ENCODE assay signal across 12 cellular contexts in the genomic region with DNA sequence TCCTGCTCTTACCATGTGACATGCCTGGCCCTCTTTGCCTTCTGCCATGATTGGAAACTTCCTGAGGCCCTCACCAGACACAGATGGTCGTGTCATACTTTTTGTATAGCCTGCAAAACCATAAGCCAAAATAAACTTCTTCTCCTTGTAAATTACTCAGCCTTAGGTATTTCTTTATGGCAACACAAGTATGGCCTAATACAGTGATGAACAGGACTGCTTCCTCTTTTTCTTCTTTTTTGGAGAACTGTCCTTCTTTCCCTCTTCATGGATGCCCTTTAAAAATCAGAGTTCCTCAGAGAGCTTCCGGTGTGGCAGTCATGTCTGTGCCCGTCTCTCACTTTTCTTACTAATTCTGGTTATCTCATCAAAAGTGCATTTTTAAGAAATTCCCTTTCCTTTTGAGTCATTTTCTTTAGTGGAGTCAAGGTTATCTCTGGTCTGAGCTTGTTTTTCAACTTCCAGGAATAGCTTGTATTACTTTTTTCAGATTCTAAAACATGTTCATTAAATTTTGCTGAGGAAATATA. TPM values are rescaled to one million over a fixed set of nuclear protein-coding genes. Genes with fewer than 3 reads are reported as not detected.
DNase-seq lines count a peak whose midpoint lies in the region; ATAC-seq, FAIRE-seq and TF ChIP-seq lines count a peak whose summit lies in the region.
"Had no signal": no experiment of that assay in that cellular context is flagged by ENCODE, and none has a peak within 500 bp of the region (broad histone marks: within the 10 kb centered on the region; RNA-seq: fewer than 3 reads in every experiment).

No MANE protein-coding gene starts in this region.

- RAD21 ChIA-PET in GM12878 (lab: Charles Lee; ENCODE audit: unreplicated experiment) = interaction anchor here (0.6 to 1.5 kb wide), 7 partner anchors 10 to 148 kb away, joined by 3 to 7 read pairs (median 3); partner anchors contain the start of gene IL1A

- 0 out of 2 replicates have a peak overlapping the region, but pooled peaks have one; percentile 35 for H3K4me2 ChIP-seq in GM12878 (ENCODE audit: control insufficient read depth, insufficient read depth)

- SMC1A ChIA-PET in GM12878 (lab: Charles Lee; ENCODE audit: uncharacterized antibody, unreplicated experiment) = interaction anchor here (0.7 to 6.5 kb wide), 11 partner anchors 10 to 147 kb away, joined by 3 to 57 read pairs (median 4); partner anchors contain the start of gene IL1A

- no peaks in the 10 kb centered on the region for H3K27me3 Mint-ChIP-seq in natural killer cell treated with Interleukin-12 subunit alpha and Interleukin-12 subunit beta and Interleukin-15 and Interleukin-18, amount 100 ng/mL, for 72 hours

- H3K79me2 ChIP-seq in GM12878 (ENCODE audit: control insufficient read depth, insufficient read depth, low read length) = no peaks in the 10 kb centered on the region

- peak in 1 of 2 experiments; percentile 45; a peak in 1 of 4 replicates for TF ChIP-seq EP300 in GM12878 (IDR thresholded peaks at IDR 0.05; ENCODE audit: borderline replicate concordance in 1 of 2, control insufficient read depth in 1 of 2, low read depth in 2 of 2, low read length in 2 of 2)

- in situ Hi-C loops in GM12878 (cut with MboI) = no loop called here

- no peak for TF ChIP-seq CTCF in GM12878 (IDR thresholded peaks at IDR 0.05 in 2 of 3, conservative IDR thresholded peaks at IDR 0.05 in 1 of 3; ENCODE audit: control insufficient read depth in 2 of 3, extremely low read depth in 1 of 3, insufficient read depth in 1 of 3, low read depth in 3 of 3, low read length in 3 of 3)
- no peak for TF ChIP-seq CTCF in lower leg skin (IDR thresholded peaks at IDR 0.05)

- 4% methylated on average over 3 of the region's 3 CpGs for WGBS in GM12878 (ENCODE audit: insufficient coverage, insufficient replicate concordance, low lambda C conversion rate, missing lambda C conversion rate)
- 41 to 42% methylated on average over 3 of the region's 3 CpGs for WGBS in lower leg skin, 2 donors

- no peaks in the 10 kb centered on the region for H3K36me3 ChIP-seq in GM12878 (ENCODE audit: control insufficient read depth in 2 of 2, insufficient read depth in 2 of 2, low read length in 1 of 2)

- peak overlapping the region; percentile 82 to 92 for H3K27ac Mint-ChIP-seq in natural killer cell treated with Interleukin-12 subunit alpha and Interleukin-12 subunit beta and Interleukin-15 and Interleukin-18, amount 100 ng/mL, for 72 hours

- BruUV-seq in GM12878 (replicated peaks; lab: Mats Ljungman, UMichigan) = no TSS peak

- no peak for FAIRE-seq in GM12878 (lab: Jason Lieb, UNC)

- peaks cover 7% of the 10 kb centered on the region for H3K9me3 Mint-ChIP-seq in natural killer cell treated with Interleukin-12 subunit alpha and Interleukin-12 subunit beta and Interleukin-15 and Interleukin-18, amount 100 ng/mL, for 72 hours

- peaks cover 13% of the 10 kb centered on the region for H3K4me1 ChIP-seq in GM12878 (ENCODE audit: control insufficient read depth, insufficient read depth, low read length)

- DNase-seq in NOMO-1 treated with DMSO at 0.1 percent for 48 hours (lab: John Stamatoyannopoulos, UW; ENCODE audit: unreplicated experiment) (peak; percentile 93), GM12878 (ENCODE audit: low read depth, low spot score) (no peak), left lobe of liver (ENCODE audit: low spot score) (no peak), lower leg skin (ENCODE audit: low spot score in 2 of 2) (no peak)
- no peak for DNase-seq in natural killer cell treated with Interleukin-12 subunit alpha and Interleukin-12 subunit beta and Interleukin-15 and Interleukin-18, amount 100 ng/mL, for 72 hours (ENCODE audit: low spot score)
- DNase-seq: activated CD8-positive, alpha-beta memory T cell treated with anti-CD3 and anti-CD28 coated beads for 24 hours; effector CD8-positive, alpha-beta T cell had no signal

- H3K4me3 ChIP-seq in GM12878 = no peak overlapping the region
- H3K4me3 ChIP-seq in lower leg skin (ENCODE audit: low read depth, poor library complexity, severe bottlenecking) = no peak overlapping the region

- peak overlapping the region; percentile 38 for H3K4me3 Mint-ChIP-seq in natural killer cell treated with Interleukin-12 subunit alpha and Interleukin-12 subunit beta and Interleukin-15 and Interleukin-18, amount 100 ng/mL, for 72 hours

- H3K4me1 Mint-ChIP-seq in natural killer cell treated with Interleukin-12 subunit alpha and Interleukin-12 subunit beta and Interleukin-15 and Interleukin-18, amount 100 ng/mL, for 72 hours (ENCODE audit: low read depth in 2 of 2) = peaks cover 26 to 27% of the 10 kb centered on the region in 2 donors

- POLR2A ChIA-PET in GM12878 (lab: Charles Lee) = interaction anchor here (0.6 to 2.1 kb wide), 5 partner anchors 9 to 40 kb away, joined by 3 to 7 read pairs (median 4); partner anchors contain the start of gene IL1A

- H3K36me3 Mint-ChIP-seq in natural killer cell treated with Interleukin-12 subunit alpha and Interleukin-12 subunit beta and Interleukin-15 and Interleukin-18, amount 100 ng/mL, for 72 hours = peaks cover 5% of the 10 kb centered on the region

- intact Hi-C loops in GM12878 (cut with micrococcal nuclease; ENCODE audit: unreplicated experiment) (no loop called here), lower leg skin (cut with DNase I; ENCODE audit: low total_unique reads) (no loop called here)

- H3K27ac ChIP-seq in GM12878 (ENCODE audit: control insufficient read depth, insufficient read depth) = peak overlapping the region; percentile 64

- ATAC-seq in GM19035 (IDR thresholded peaks at IDR 0.05; ENCODE audit: unreplicated experiment) (peak; percentile 32), GM12878 (peak; percentile 70), left lobe of liver (no peak), GM21367 (IDR thresholded peaks at IDR 0.05; ENCODE audit: unreplicated experiment) (no peak), HG02970 (IDR thresholded peaks at IDR 0.05; ENCODE audit: low FRiP score, unreplicated experiment) (no peak)
- peak; percentile 42 to 50 for ATAC-seq in natural killer cell treated with Interleukin-12 subunit alpha and Interleukin-12 subunit beta and Interleukin-15 and Interleukin-18, amount 100 ng/mL, for 72 hours
- ATAC-seq: HCT116 had no signal

- H3K9me3 ChIP-seq in GM12878 (replicated peaks; ENCODE audit: control insufficient read depth, insufficient read depth, low read length) = peaks cover 2% of the 10 kb centered on the region; the same call in 2 of the 3 replicates

- peak overlapping the region; percentile 6 for H2AFZ ChIP-seq in GM12878 (ENCODE audit: control insufficient read depth, low read depth, low read length)

- TF ChIP-seq POLR2A in GM12878 (IDR thresholded peaks at IDR 0.05; ENCODE audit: low read depth, low read length) (no peak), lower leg skin (IDR thresholded peaks at IDR 0.05) (no peak)

- CTCF ChIA-PET in GM12878 (lab: Yijun Ruan, JAX) = interaction anchor here (0.6 to 0.9 kb wide), 4 partner anchors 11 to 92 kb away, joined by 3 to 5 read pairs (median 4); no protein-coding TSS in a partner anchor

- H4K20me1 ChIP-seq in GM12878 (ENCODE audit: control insufficient read depth, insufficient read depth) = no peaks in the 10 kb centered on the region

- no peak for TF ChIP-seq RAD21 in GM12878 (IDR thresholded peaks at IDR 0.05; ENCODE audit: insufficient read depth, low read depth, low read length)

- no peaks in the 10 kb centered on the region for H3K27me3 ChIP-seq in GM12878 (replicated peaks in 1 of 2; ENCODE audit: control insufficient read depth in 2 of 2, insufficient read depth in 2 of 2, low read length in 1 of 2)

- H3K9ac ChIP-seq in GM12878 (ENCODE audit: control insufficient read depth, insufficient read depth, low read length) = no peak overlapping the region

RNA-seq across cellular contexts. Expression of gene IL1A, which starts 9.2 kb away (rescaled TPM):
- total RNA-seq in GM12878 (2013; cell fraction: nucleolus; rRNA removed) = not detected in 2 replicates
- total RNA-seq in GM12878 (2014; rRNA removed) (7.7 and 10.6 TPM in 2 replicates), GM12878 (2014; rRNA removed; fragmentation: Illumina TruSeq; extraction: Trizol) (8.2 and 9.5 TPM in 2 replicates), GM12878 (2021) (6.1 and 6.6 TPM in 2 replicates), left lobe of liver (not detected), lower leg skin (1 to 10 TPM in 1 of 4 donors, under 1 TPM in 3; 0.53 to 5.3 (median 0.84) TPM)
- 4.5 TPM for polyA plus RNA-seq in GM12878 (2011; ENCODE audit: low read depth)
- polyA plus RNA-seq in GM12878 (2011; rRNA removed) (0.10 TPM in 1 of 2 replicates, not detected in the other), GM12878 (2014; fragmentation: Illumina TruSeq; extraction: Trizol) (8.3 and 14.3 TPM in 2 replicates), GM12878 (2014; fragmentation: Nextera tagmentation; extraction: Ambion mirVana) (1 to 10 TPM; 5.7 to 8.7 TPM), GM12878 (2014; rRNA removed) (5.6 and 7.2 TPM in 2 replicates), GM12878 (2016; fragmentation: Nextera tagmentation; extraction: Ambion mirVana) (1 to 10 TPM; 3.2 to 3.8 TPM)
- not detected in 2 replicates for polyA plus RNA-seq in GM12878 (2011; cell fraction: cytosol; rRNA removed)
- not detected in 2 replicates for polyA plus RNA-seq in GM12878 (2011; cell fraction: nucleus; rRNA removed)
- polyA plus RNA-seq in GM12878 (2012) = 4.3 and 5.9 TPM in 2 replicates
- polyA minus RNA-seq in GM12878 (2011; rRNA and poly(A)+ RNA removed) = not detected in 2 replicates
- polyA minus RNA-seq in GM12878 (2011; cell fraction: cytosol; rRNA and poly(A)+ RNA removed) = not detected in 2 replicates
- not detected in 2 replicates for polyA minus RNA-seq in GM12878 (2011; cell fraction: nucleus; rRNA and poly(A)+ RNA removed)
- 10 to 100 TPM in 1 of 2 donors, under 1 TPM in 1; 0.25 to 12.3 TPM for total RNA-seq in natural killer cell treated with Interleukin-12 subunit alpha and Interleukin-12 subunit beta and Interleukin-15 and Interleukin-18, amount 100 ng/mL, for 72 hours
- total RNA-seq: lung microvascular endothelial cell had no signal

RNA-seq across cellular contexts. Expression of gene CKAP2L, which starts 29.1 kb away (rescaled TPM):
- 21.8 and 25.7 TPM in 2 replicates for total RNA-seq in GM12878 (2013; cell fraction: nucleolus; rRNA removed)
- 18.1 and 21.1 TPM in 2 replicates for total RNA-seq in GM12878 (2014; rRNA removed)
- 18.2 and 19.0 TPM in 2 replicates for total RNA-seq in GM12878 (2014; rRNA removed; fragmentation: Illumina TruSeq; extraction: Trizol)
- 20.7 and 23.7 TPM in 2 replicates for total RNA-seq in GM12878 (2021)
- polyA plus RNA-seq in GM12878 (2011; ENCODE audit: low read depth) = 6.5 TPM
- 14.9 and 20.8 TPM in 2 replicates for polyA plus RNA-seq in GM12878 (2011; rRNA removed)
- 5.2 and 5.7 TPM in 2 replicates for polyA plus RNA-seq in GM12878 (2011; cell fraction: cytosol; rRNA removed)
- 5.7 and 6.7 TPM in 2 replicates for polyA plus RNA-seq in GM12878 (2011; cell fraction: nucleus; rRNA removed)
- 7.9 and 8.2 TPM in 2 replicates for polyA plus RNA-seq in GM12878 (2012)
- 30.6 and 38.3 TPM in 2 replicates for polyA plus RNA-seq in GM12878 (2014; fragmentation: Illumina TruSeq; extraction: Trizol)
- polyA plus RNA-seq in GM12878 (2014; fragmentation: Nextera tagmentation; extraction: Ambion mirVana) = 10 to 100 TPM; 10.5 to 19.7 TPM
- polyA plus RNA-seq in GM12878 (2014; rRNA removed) = 13.7 and 14.5 TPM in 2 replicates
- 10 to 100 TPM; 27.4 to 37.4 TPM for polyA plus RNA-seq in GM12878 (2016; fragmentation: Nextera tagmentation; extraction: Ambion mirVana)
- 10.6 and 14.6 TPM in 2 replicates for polyA minus RNA-seq in GM12878 (2011; rRNA and poly(A)+ RNA removed)
- 4.5 and 7.5 TPM in 2 replicates for polyA minus RNA-seq in GM12878 (2011; cell fraction: cytosol; rRNA and poly(A)+ RNA removed)
- 14.0 and 18.1 TPM in 2 replicates for polyA minus RNA-seq in GM12878 (2011; cell fraction: nucleus; rRNA and poly(A)+ RNA removed)
- total RNA-seq in natural killer cell treated with Interleukin-12 subunit alpha and Interleukin-12 subunit beta and Interleukin-15 and Interleukin-18, amount 100 ng/mL, for 72 hours = 10 to 100 TPM; 26.8 to 45.7 TPM
- 0.08 TPM for total RNA-seq in left lobe of liver
- 10 to 100 TPM in 1 of 4 donors, 1 to 10 TPM in 3; 1.2 to 11.3 (median 2.0) TPM for total RNA-seq in lower leg skin

RNA-seq across cellular contexts. Expression of gene IL1B, which starts 43.1 kb away (rescaled TPM):
- total RNA-seq in GM12878 (2013; cell fraction: nucleolus; rRNA removed) = 3.2 and 7.2 TPM in 2 replicates
- total RNA-seq in GM12878 (2014; rRNA removed) (0.93 and 1.4 TPM in 2 replicates), GM12878 (2014; rRNA removed; fragmentation: Illumina TruSeq; extraction: Trizol) (0.88 and 1.0 TPM in 2 replicates), GM12878 (2021) (0.64 and 0.72 TPM in 2 replicates), left lobe of liver (not detected), lower leg skin (under 1 TPM in 1 of 4 donors, not detected in 3; 0.47 TPM)
- polyA plus RNA-seq in GM12878 (2011; ENCODE audit: low read depth) = 1.4 TPM
- polyA plus RNA-seq in GM12878 (2011; rRNA removed) (0.30 and 0.35 TPM in 2 replicates), GM12878 (2014; fragmentation: Illumina TruSeq; extraction: Trizol) (1.3 and 1.4 TPM in 2 replicates), GM12878 (2014; fragmentation: Nextera tagmentation; extraction: Ambion mirVana) (1 to 10 TPM in 1 of 2 experiments, under 1 TPM in 1; 0.57 to 1.6 TPM), GM12878 (2014; rRNA removed) (0.88 and 1.2 TPM in 2 replicates), GM12878 (2016; fragmentation: Nextera tagmentation; extraction: Ambion mirVana) (under 1 TPM; 0.20 to 0.32 TPM)
- polyA plus RNA-seq in GM12878 (2011; cell fraction: cytosol; rRNA removed) = 0.15 and 0.17 TPM in 2 replicates
- polyA plus RNA-seq in GM12878 (2011; cell fraction: nucleus; rRNA removed) = 0.10 and 0.43 TPM in 2 replicates
- 1.5 and 2.0 TPM in 2 replicates for polyA plus RNA-seq in GM12878 (2012)
- polyA minus RNA-seq in GM12878 (2011; rRNA and poly(A)+ RNA removed) = 0.93 TPM in 1 of 2 replicates, not detected in the other
- polyA minus RNA-seq in GM12878 (2011; cell fraction: cytosol; rRNA and poly(A)+ RNA removed) = not detected in 2 replicates
- polyA minus RNA-seq in GM12878 (2011; cell fraction: nucleus; rRNA and poly(A)+ RNA removed) = 0.36 TPM in 1 of 2 replicates, not detected in the other
- 10 to 100 TPM in 1 of 2 donors, 1 to 10 TPM in 1; 1.8 to 12.0 TPM for total RNA-seq in natural killer cell treated with Interleukin-12 subunit alpha and Interleukin-12 subunit beta and Interleukin-15 and Interleukin-18, amount 100 ng/mL, for 72 hours
- total RNA-seq: lung microvascular endothelial cell had no signal

Comparison
In these comparisons a context has a peak if more than half of its experiments do, and no peak if none do; other contexts are left out.
1. ATAC-seq: peak in GM19035 (single experiment), GM12878 (single experiment) and natural killer cell treated with Interleukin-12 subunit alpha and Interleukin-12 subunit beta and Interleukin-15 and Interleukin-18, amount 100 ng/mL, for 72 hours (2 of 2); none in left lobe of liver (single experiment), GM21367 (single experiment) and HG02970 (single experiment).